ENCODE assay signal across 19 cellular contexts in the genomic region with DNA sequence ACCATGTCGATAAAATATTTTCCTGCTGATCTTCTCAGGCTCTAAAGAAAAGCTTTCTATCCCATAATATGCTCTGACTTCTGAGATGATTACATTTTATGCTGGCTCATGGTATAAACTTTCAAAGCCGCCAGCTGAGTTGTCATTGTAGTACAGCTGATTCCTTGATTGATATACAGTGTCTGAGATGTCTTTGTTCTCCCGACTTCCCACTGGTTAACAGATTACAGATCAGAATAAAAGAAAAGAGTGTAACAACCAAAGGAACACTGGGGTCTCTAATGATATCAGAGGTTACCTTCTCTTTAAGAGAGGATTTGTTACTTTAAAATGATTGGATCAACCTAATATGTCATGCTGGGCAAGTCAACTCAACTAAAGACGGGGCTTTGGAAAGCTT.
A peak's percentile ranks its signal among the peaks of the same experiment; 100 is the strongest.
DNase-seq lines count a peak whose midpoint lies in the region; ATAC-seq and TF ChIP-seq lines count a peak whose summit lies in the region.
"Had no signal": no experiment of that assay in that cellular context is flagged by ENCODE, and none has a peak within 500 bp of the region (broad histone marks: within the 10 kb centered on the region; RNA-seq: fewer than 3 reads in every experiment).

No MANE protein-coding gene starts in this region.

- H3K27me3 ChIP-seq in ectodermal cell (ENCODE audit: control insufficient read depth, insufficient read depth, low read length, poor library complexity, severe bottlenecking) (no peaks in the 10 kb centered on the region), neural cell (ENCODE audit: insufficient read depth, low read depth, low read length) (no peaks in the 10 kb centered on the region)
- H3K27me3 ChIP-seq: BLaER1 had no signal

- no peaks in the 10 kb centered on the region for H3K79me2 ChIP-seq in neural cell (replicated peaks; ENCODE audit: insufficient read depth, low read length)

- no peaks in the 10 kb centered on the region for H4K20me1 ChIP-seq in neural cell (ENCODE audit: insufficient read depth)
- H4K20me1 ChIP-seq: BLaER1 had no signal

- H3K9ac ChIP-seq in neural cell (ENCODE audit: low read length) = no peak overlapping the region
- H3K9ac ChIP-seq: BLaER1 had no signal

- no peak for TF ChIP-seq CTCF in neural cell (IDR thresholded peaks at IDR 0.05; ENCODE audit: poor library complexity, severe bottlenecking)

- H3F3A ChIP-seq in neural cell (ENCODE audit: insufficient read depth, low read length, poor library complexity, severe bottlenecking) = peaks cover 5% of the 10 kb centered on the region

- peak; percentile 82 for TF ChIP-seq EP300 in neural cell (conservative IDR thresholded peaks at IDR 0.05; ENCODE audit: poor library complexity, severe bottlenecking)

- H3K4me3 ChIP-seq in ectodermal cell (ENCODE audit: insufficient read depth, low read depth, low read length) (no peak overlapping the region), neural cell (ENCODE audit: low read length) (peak overlapping the region; percentile 17)
- H3K4me3 ChIP-seq: A549, BLaER1 had no signal

- intact Hi-C loops in Right ventricle myocardium superior (cut with DNase I) = no loop called here

- H3K9me2 ChIP-seq in neural cell (ENCODE audit: insufficient read depth, low read length) = no peaks in the 10 kb centered on the region

- no peak overlapping the region for H3K4me2 ChIP-seq in neural cell (ENCODE audit: low read length)
- H3K4me2 ChIP-seq: A549, BLaER1 had no signal

- H2AFZ ChIP-seq in neural cell (ENCODE audit: low read depth, low read length) = no peak overlapping the region

- H3K36me3 ChIP-seq in ectodermal cell (ENCODE audit: control insufficient read depth, insufficient read depth, low read length) (no peaks in the 10 kb centered on the region), neural cell (ENCODE audit: insufficient read depth, low read length) (no peaks in the 10 kb centered on the region)
- H3K36me3 ChIP-seq: BLaER1 had no signal

- H3K27ac ChIP-seq in ectodermal cell (ENCODE audit: insufficient read depth, low read depth, low read length, poor library complexity, severe bottlenecking) = peak overlapping the region; percentile 33
- peak overlapping the region; percentile 53 for H3K27ac ChIP-seq in neural cell (ENCODE audit: low read length)
- H3K27ac ChIP-seq: 22Rv1, A549, BLaER1, HL-60 had no signal

- 27 to 29% methylated on average over 4 of the region's 4 CpGs for WGBS in ectodermal cell, 2 experiments

- H3K9me3 ChIP-seq in ectodermal cell (ENCODE audit: control insufficient read depth, low read length) (no peaks in the 10 kb centered on the region), neural cell (ENCODE audit: low read length) (no peaks in the 10 kb centered on the region)
- H3K9me3 ChIP-seq: A549, BLaER1 had no signal

- DNase-seq in NCI-H82 (lab: John Stamatoyannopoulos, UW) (peak; percentile 32), NCI-H82 treated with DMSO at 0.1 percent for 48 hours (lab: John Stamatoyannopoulos, UW; ENCODE audit: unreplicated experiment) (no peak), Right ventricle myocardium superior (no peak), NCI-H146 treated with DMSO at 0.1 percent for 48 hours (lab: John Stamatoyannopoulos, UW; ENCODE audit: unreplicated experiment) (no peak)
- DNase-seq: CD4-positive, alpha-beta memory T cell; DMS153; DMS79; GF-D8; GOT3; H7; HFFc6 had no signal

- peaks cover 41% of the 10 kb centered on the region for H3K4me1 ChIP-seq in ectodermal cell (ENCODE audit: control insufficient read depth, insufficient read depth, low read length)
- H3K4me1 ChIP-seq: A549, BLaER1 had no signal

- ATAC-seq in Right ventricle myocardium superior (ENCODE audit: poor library complexity) (no peak), GM18498 (IDR thresholded peaks at IDR 0.05; ENCODE audit: unreplicated experiment) (no peak)
- ATAC-seq: A549, HCT116 had no signal

- peak; percentile 21 for TF ChIP-seq RAD21 in neural cell (conservative IDR thresholded peaks at IDR 0.05)

TF ChIP-seq in neural cell, 6 proteins besides CTCF, POLR2A, EP300 and RAD21:
- TF ChIP-seq REST (IDR thresholded peaks at IDR 0.05; ENCODE audit: borderline replicate concordance) = peak; percentile 34
- TF ChIP-seq TAF1 (IDR thresholded peaks at IDR 0.05; ENCODE audit: low read depth) = no peak
- no peak for TF ChIP-seq MXI1 (conservative IDR thresholded peaks at IDR 0.05; ENCODE audit: poor library complexity, severe bottlenecking)
- peak; percentile 75 for TF ChIP-seq POLR2AphosphoS5 (IDR thresholded peaks at IDR 0.05)
- TF ChIP-seq SMC3 (conservative IDR thresholded peaks at IDR 0.05; ENCODE audit: poor library complexity) = no peak
- no peak for TF ChIP-seq EZH2 (IDR thresholded peaks at IDR 0.05; ENCODE audit: borderline replicate concordance, insufficient read depth, low read length, poor library complexity, severe bottlenecking)
